Comparison of ENCODE assay signal across 12 cellular contexts in the genomic region with DNA sequence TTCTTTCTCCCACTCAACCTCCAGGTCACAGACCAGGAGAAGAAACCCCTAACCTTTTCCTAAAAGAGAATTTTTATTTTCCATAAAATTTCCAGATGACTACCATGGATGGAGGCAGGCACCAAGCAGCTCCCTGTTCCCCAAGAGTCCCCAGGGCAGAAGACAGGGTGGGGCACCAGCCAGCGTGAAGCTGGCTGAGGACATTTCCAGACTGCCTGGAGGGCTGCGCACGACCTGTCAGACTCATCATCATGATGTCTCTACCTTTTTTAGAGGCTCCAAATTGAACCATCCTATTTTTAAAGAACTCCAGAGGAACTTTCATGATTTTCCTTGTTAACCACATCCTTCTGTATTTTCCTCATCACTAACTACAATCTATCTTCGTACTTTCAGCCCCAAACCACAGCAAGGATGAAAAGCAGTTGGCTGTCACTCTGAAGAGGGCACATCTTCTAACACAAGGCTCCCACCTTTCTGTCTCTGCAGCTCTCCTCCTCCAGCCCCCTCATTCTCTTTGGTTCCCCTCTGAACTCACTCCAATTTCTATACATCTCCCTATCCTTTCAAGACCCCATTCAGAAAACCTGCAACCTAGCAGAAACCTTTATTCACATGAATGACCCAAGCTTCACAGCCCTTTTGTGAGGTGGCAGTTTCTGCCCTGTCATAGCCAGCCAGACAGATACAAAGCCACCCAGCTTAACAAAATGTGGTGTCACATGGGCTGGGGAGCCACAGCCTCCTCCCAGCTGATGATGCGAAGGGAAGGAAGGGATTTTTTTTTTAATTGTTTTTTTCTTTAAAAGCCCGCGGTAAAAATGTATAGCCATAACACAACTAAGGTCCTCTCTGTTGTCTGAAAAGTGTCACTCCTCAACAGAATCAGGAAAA. TPM values are rescaled to one million over a fixed set of nuclear protein-coding genes. Genes with fewer than 3 reads are reported as not detected.
DNase-seq lines count a peak whose midpoint lies in the region; ATAC-seq and TF ChIP-seq lines count a peak whose summit lies in the region.
"Had no signal": no experiment of that assay in that cellular context is flagged by ENCODE, and none has a peak within 500 bp of the region (broad histone marks: within the 10 kb centered on the region; RNA-seq: fewer than 3 reads in every experiment).

No MANE protein-coding gene starts in this region.

- no peaks in the 10 kb centered on the region for H3K9me3 ChIP-seq in BLaER1 treated with 17β-estradiol and CSF1 and Interleukin-3, amounts not matched to agents 10 nM and 100 nM (replicated peaks in 1 of 11)

- peaks cover 41 to 47% (median 42%) of the 10 kb centered on the region in 10 experiments for H3K4me1 ChIP-seq in BLaER1 treated with 17β-estradiol and CSF1 and Interleukin-3, amounts not matched to agents 10 nM and 100 nM

- H3K4me2 ChIP-seq in BLaER1 treated with 17β-estradiol and CSF1 and Interleukin-3, amounts not matched to agents 10 nM and 100 nM: peak overlapping the region; percentile 51 to 73 (median 58)

- DNase-seq in activated CD8-positive, alpha-beta T cell treated with anti-CD3 and anti-CD28 coated beads for 36 hours: peak; percentile 52
- DNase-seq in immature natural killer cell (no peak), foreskin fibroblast (no peak), NCI-H82 (lab: John Stamatoyannopoulos, UW) (no peak)
- DNase-seq: activated CD4-positive, CD25-positive, alpha-beta regulatory T cell; DMS 273 treated with DMSO at 0.1 percent for 48 hours; GOT3; Kasumi-1 had no signal

- peak overlapping the region in 8 of 11 experiments; percentile 8 to 54 (median 42); a peak in 12 of 22 replicates for H3K27ac ChIP-seq in BLaER1 treated with 17β-estradiol and CSF1 and Interleukin-3, amounts not matched to agents 10 nM and 100 nM

- no peak for TF ChIP-seq CTCF in activated CD8-positive, alpha-beta T cell treated with anti-CD3 and anti-CD28 coated beads for 36 hours (IDR thresholded peaks at IDR 0.05)
- no peak for TF ChIP-seq CTCF in foreskin fibroblast (IDR thresholded peaks at IDR 0.05; ENCODE audit: low read depth, low read length)

- H3K27me3 ChIP-seq in BLaER1 treated with 17β-estradiol and CSF1 and Interleukin-3, amounts not matched to agents 10 nM and 100 nM: no peaks in the 10 kb centered on the region

- H3K36me3 ChIP-seq in BLaER1 treated with 17β-estradiol and CSF1 and Interleukin-3, amounts not matched to agents 10 nM and 100 nM: peaks cover 63 to 83% (median 72%) of the 10 kb centered on the region in 11 experiments

- intact Hi-C loops in activated CD8-positive, alpha-beta T cell treated with anti-CD3 and anti-CD28 coated beads for 36 hours (cut with micrococcal nuclease): no loop called here

- H3K27me3 Mint-ChIP-seq in activated CD8-positive, alpha-beta T cell treated with anti-CD3 and anti-CD28 coated beads for 36 hours: no peaks in the 10 kb centered on the region
- peaks cover 0 to 4% (median 0%) of the 10 kb centered on the region in 3 donors for H3K27me3 Mint-ChIP-seq in immature natural killer cell (ENCODE audit: low read depth in 3 of 3)

- no peaks in the 10 kb centered on the region for H3K9me3 Mint-ChIP-seq in activated CD8-positive, alpha-beta T cell treated with anti-CD3 and anti-CD28 coated beads for 36 hours
- no peaks in the 10 kb centered on the region for H3K9me3 Mint-ChIP-seq in immature natural killer cell

- H3K36me3 Mint-ChIP-seq in activated CD8-positive, alpha-beta T cell treated with anti-CD3 and anti-CD28 coated beads for 36 hours (ENCODE audit: low read depth): peaks cover 42% of the 10 kb centered on the region
- H3K36me3 Mint-ChIP-seq in immature natural killer cell: peaks cover 6 to 26% (median 15%) of the 10 kb centered on the region in 3 donors

- POLR2A ChIA-PET in activated CD8-positive, alpha-beta T cell treated with anti-CD3 and anti-CD28 coated beads for 36 hours (lab: Charles Lee): no interaction called here

- peaks cover 86 to 100% (median 97%) of the 10 kb centered on the region in 11 experiments for H4K20me1 ChIP-seq in BLaER1 treated with 17β-estradiol and CSF1 and Interleukin-3, amounts not matched to agents 10 nM and 100 nM

- H3K4me3 ChIP-seq in BLaER1 treated with 17β-estradiol and CSF1 and Interleukin-3, amounts not matched to agents 10 nM and 100 nM: no peak overlapping the region
- no peak overlapping the region for H3K4me3 ChIP-seq in foreskin fibroblast (ENCODE audit: low read depth in 1 of 2, low read length in 2 of 2)

- no peak overlapping the region for H3K4me3 Mint-ChIP-seq in activated CD8-positive, alpha-beta T cell treated with anti-CD3 and anti-CD28 coated beads for 36 hours
- peak overlapping the region in 1 of 5 donors; percentile 52 for H3K4me3 Mint-ChIP-seq in immature natural killer cell

- peak overlapping the region; percentile 71 for H3K27ac Mint-ChIP-seq in activated CD8-positive, alpha-beta T cell treated with anti-CD3 and anti-CD28 coated beads for 36 hours
- H3K27ac Mint-ChIP-seq in immature natural killer cell: peak overlapping the region; percentile 25 to 83 (median 57)

- H3K4me1 Mint-ChIP-seq in activated CD8-positive, alpha-beta T cell treated with anti-CD3 and anti-CD28 coated beads for 36 hours (ENCODE audit: low read depth): peaks cover 38% of the 10 kb centered on the region
- H3K4me1 Mint-ChIP-seq in immature natural killer cell: peaks cover 24 to 45% of the 10 kb centered on the region in 2 donors

- peak overlapping the region in 10 of 11 experiments; percentile 8 to 56 (median 42); a peak in 16 of 22 replicates for H3K9ac ChIP-seq in BLaER1 treated with 17β-estradiol and CSF1 and Interleukin-3, amounts not matched to agents 10 nM and 100 nM

- CTCF ChIA-PET in activated CD8-positive, alpha-beta T cell treated with anti-CD3 and anti-CD28 coated beads for 36 hours (lab: Charles Lee): interaction anchor here (1.1 to 1.6 kb wide), 2 partner anchors 13 to 16 kb away, joined by 4 to 5 read pairs; a partner anchor contains a TSS

- peak; percentile 51 for ATAC-seq in GM19463 (IDR thresholded peaks at IDR 0.05; ENCODE audit: unreplicated experiment)
- ATAC-seq in activated CD8-positive, alpha-beta T cell treated with anti-CD3 and anti-CD28 coated beads for 36 hours: peak; percentile 95
- ATAC-seq in HG03135 (IDR thresholded peaks at IDR 0.05; ENCODE audit: unreplicated experiment): no peak
- no peak for ATAC-seq in GM21367 (IDR thresholded peaks at IDR 0.05; ENCODE audit: unreplicated experiment)

RNA-seq across cellular contexts. Expression of a gene that starts 11.1 kb away (rescaled TPM):
- 10 to 100 TPM; 12.5 to 13.1 TPM for total RNA-seq in activated CD8-positive, alpha-beta T cell treated with anti-CD3 and anti-CD28 coated beads for 36 hours
- 1 to 10 TPM; 2.7 to 7.8 (median 4.2) TPM for polyA plus RNA-seq in immature natural killer cell

RNA-seq across cellular contexts. Expression of a gene that starts 16.7 kb away (rescaled TPM):
- 10 to 100 TPM; 72.5 to 75.0 TPM for total RNA-seq in activated CD8-positive, alpha-beta T cell treated with anti-CD3 and anti-CD28 coated beads for 36 hours
- 10 to 100 TPM; 35.8 to 41.3 (median 35.9) TPM for polyA plus RNA-seq in immature natural killer cell

Comparison
In these comparisons a context has a peak if more than half of its experiments do, and no peak if none do; other contexts are left out.
1. ATAC-seq: peak in GM19463 (single experiment) and activated CD8-positive, alpha-beta T cell treated with anti-CD3 and anti-CD28 coated beads for 36 hours (single experiment); none in HG03135 (single experiment) and GM21367 (single experiment).